34 cellular contexts compared by ENCODE assay signal in genomic region chr17:1624650-1625049, GRCh38.
"Had no signal": no experiment of that assay in that cellular context is flagged by ENCODE, and none has a peak within 500 bp of the region (broad histone marks: within the 10 kb centered on the region; RNA-seq: fewer than 3 reads in every experiment).

No MANE protein-coding gene starts in this region.

- H3K4me3 Mint-ChIP-seq: activated CD4-positive, alpha-beta memory T cell treated with anti-CD3 and anti-CD28 coated beads for 36 hours; activated CD4-positive, alpha-beta T cell treated with anti-CD3 and anti-CD28 coated beads, Interleukin-2, amount 10 ng/mL, durations not matched to agents 24 days and 14 days; activated naive CD4-positive, alpha-beta T cell treated with anti-CD3 and anti-CD28 coated beads for 36 hours; activated naive CD8-positive, alpha-beta T cell treated with anti-CD3 and anti-CD28 coated beads for 36 hours; activated T-helper 1 cell treated with anti-CD3 and anti-CD28 coated beads, Interleukin-12 subunit alpha, Interleukin-12 subunit beta, Interleukin-2, Interleukin-4 antibody, amounts not matched to agents 30 ng/mL and 10 ng/mL and 1 ng/mL, durations not matched to agents 14 hours and 24 hours and 36 hours; stimulated activated naive CD8-positive, alpha-beta T cell treated with anti-CD3 and anti-CD28 coated beads, Interleukin-15, amount 100 ng/mL, for 72 hours; T-helper 1 cell treated with Interleukin-12 subunit alpha and Interleukin-12 subunit beta and Interleukin-4 antibody, amounts not matched to agents 30 μg/mL and 1 μg/mL, for 36 hours; type B pancreatic cell had no signal

- H3K36me3 Mint-ChIP-seq: activated CD4-positive, alpha-beta memory T cell treated with anti-CD3 and anti-CD28 coated beads for 36 hours; activated naive CD8-positive, alpha-beta T cell treated with anti-CD3 and anti-CD28 coated beads for 36 hours; type B pancreatic cell had no signal

- FAIRE-seq: keratinocyte, TTC549 had no signal

- H3K27me3 ChIP-seq: adrenal gland, body of pancreas, colonic mucosa, dorsolateral prefrontal cortex, gastroesophageal sphincter, right atrium auricular region, uterus had no signal

- H3K4me1 ChIP-seq: uterus had no signal

- H3K9me3 ChIP-seq: adrenal gland, body of pancreas, colonic mucosa, gastroesophageal sphincter, right atrium auricular region, uterus had no signal

- H3K36me3 ChIP-seq: adrenal gland, colonic mucosa, right atrium auricular region, uterus had no signal

- H3K27ac ChIP-seq: body of pancreas, colonic mucosa, gastroesophageal sphincter, hepatocyte, parathyroid adenoma, right atrium auricular region, uterus, VCaP had no signal

- ATAC-seq: activated CD4-positive, CD25-positive, alpha-beta regulatory T cell treated with anti-CD3 and anti-CD28 coated beads, Interleukin-2, amount 50 U/mL, for 24 hours; body of pancreas; gastroesophageal sphincter; left cardiac atrium; left ventricle myocardium superior; stimulated activated naive CD8-positive, alpha-beta T cell treated with anti-CD3 and anti-CD28 coated beads, Interleukin-15, amount 100 ng/mL, for 72 hours had no signal

- H3K9me3 Mint-ChIP-seq: activated CD4-positive, alpha-beta memory T cell treated with anti-CD3 and anti-CD28 coated beads for 36 hours; activated CD4-positive, alpha-beta T cell treated with anti-CD3 and anti-CD28 coated beads, Interleukin-2, amount 10 ng/mL, durations not matched to agents 24 days and 14 days; activated naive CD4-positive, alpha-beta T cell treated with anti-CD3 and anti-CD28 coated beads for 36 hours; activated naive CD8-positive, alpha-beta T cell treated with anti-CD3 and anti-CD28 coated beads for 36 hours; activated T-helper 1 cell treated with anti-CD3 and anti-CD28 coated beads, Interleukin-12 subunit alpha, Interleukin-12 subunit beta, Interleukin-2, Interleukin-4 antibody, amounts not matched to agents 30 ng/mL and 10 ng/mL and 1 ng/mL, durations not matched to agents 14 hours and 24 hours and 36 hours; nephron; stimulated activated naive CD8-positive, alpha-beta T cell treated with anti-CD3 and anti-CD28 coated beads, Interleukin-15, amount 100 ng/mL, for 72 hours; T-helper 1 cell treated with Interleukin-12 subunit alpha and Interleukin-12 subunit beta and Interleukin-4 antibody, amounts not matched to agents 30 μg/mL and 1 μg/mL, for 36 hours; type B pancreatic cell had no signal

- H2AFZ ChIP-seq: hepatocyte, parathyroid adenoma had no signal

- H3K4me2 ChIP-seq: hepatocyte had no signal

- H3K27ac Mint-ChIP-seq: activated CD4-positive, alpha-beta memory T cell treated with anti-CD3 and anti-CD28 coated beads for 36 hours; activated CD4-positive, alpha-beta T cell treated with anti-CD3 and anti-CD28 coated beads, Interleukin-2, amount 10 ng/mL, durations not matched to agents 24 days and 14 days; activated naive CD4-positive, alpha-beta T cell treated with anti-CD3 and anti-CD28 coated beads for 36 hours; activated naive CD8-positive, alpha-beta T cell treated with anti-CD3 and anti-CD28 coated beads for 36 hours; activated T-helper 1 cell treated with anti-CD3 and anti-CD28 coated beads, Interleukin-12 subunit alpha, Interleukin-12 subunit beta, Interleukin-2, Interleukin-4 antibody, amounts not matched to agents 30 ng/mL and 10 ng/mL and 1 ng/mL, durations not matched to agents 14 hours and 24 hours and 36 hours; nephron; T-helper 1 cell treated with Interleukin-12 subunit alpha and Interleukin-12 subunit beta and Interleukin-4 antibody, amounts not matched to agents 30 μg/mL and 1 μg/mL, for 36 hours; type B pancreatic cell had no signal

- H3K9ac ChIP-seq: parathyroid adenoma had no signal

- H3K79me2 ChIP-seq: hepatocyte had no signal

- H3K4me3 ChIP-seq: adrenal gland, body of pancreas, colonic mucosa, gastroesophageal sphincter, hepatocyte, right atrium auricular region, uterus had no signal

- DNase-seq: activated CD4-positive, alpha-beta memory T cell treated with anti-CD3 and anti-CD28 coated beads for 36 hours; activated CD4-positive, alpha-beta T cell treated with anti-CD3 and anti-CD28 coated beads, Interleukin-2, amount 10 ng/mL, durations not matched to agents 24 days and 14 days; activated CD8-positive, alpha-beta memory T cell treated with anti-CD3 and anti-CD28 coated beads, Interleukin-2, amount 50 U/mL, for 4 hours; activated effector memory CD4-positive, alpha-beta T cell treated with anti-CD3 and anti-CD28 coated beads, Interleukin-2, amount 50 U/mL, for 16 hours; activated naive CD4-positive, alpha-beta T cell treated with anti-CD3 and anti-CD28 coated beads for 36 hours; activated naive CD8-positive, alpha-beta T cell treated with anti-CD3 and anti-CD28 coated beads for 36 hours; activated T-cell treated with anti-CD3 and anti-CD28 coated beads, Interleukin-2, amount 50 U/mL, for 1 hour; adrenal gland; aorta; body of pancreas; cerebellar nuclear complex; colonic mucosa; dorsolateral prefrontal cortex; effector memory CD4-positive, alpha-beta T cell; left cardiac atrium; left ventricle myocardium superior; nucleus accumbens; stimulated activated CD4-positive, alpha-beta T cell treated with anti-CD3 and anti-CD28 coated beads, Interleukin-2, amount 100 ng/mL, for 48 hours; stimulated activated naive CD8-positive, alpha-beta T cell treated with anti-CD3 and anti-CD28 coated beads, Interleukin-15, amount 100 ng/mL, for 72 hours; substantia nigra; T-helper 9 cell; uterus had no signal
